Comparison of ENCODE assay signal across 22 cellular contexts in genomic region chr5:168066536-168067208, GRCh38.
A peak's percentile ranks its signal among the peaks of the same experiment; 100 is the strongest.
DNase-seq lines count a peak whose midpoint lies in the region; ATAC-seq and TF ChIP-seq lines count a peak whose summit lies in the region.
"Had no signal": no experiment of that assay in that cellular context is flagged by ENCODE, and none has a peak within 500 bp of the region (broad histone marks: within the 10 kb centered on the region; RNA-seq: fewer than 3 reads in every experiment).

No MANE protein-coding gene starts in this region.

- H3K14ac ChIP-seq in H9 (ENCODE audit: insufficient read depth, low read length): no peak overlapping the region

- no peak overlapping the region for H3K4me3 Mint-ChIP-seq in H9
- no peak overlapping the region for H3K4me3 Mint-ChIP-seq in activated naive CD4-positive, alpha-beta T cell treated with anti-CD3 and anti-CD28 coated beads for 36 hours
- H3K4me3 Mint-ChIP-seq: CD8-positive, alpha-beta T cell had no signal

- H3K9me2 ChIP-seq in neural cell (ENCODE audit: insufficient read depth, low read length): no peaks in the 10 kb centered on the region

- peaks cover 4 to 11% of the 10 kb centered on the region in 2 experiments; a peak in 3 of 4 replicates for H3K4me1 Mint-ChIP-seq in H9
- H3K4me1 Mint-ChIP-seq in activated naive CD4-positive, alpha-beta T cell treated with anti-CD3 and anti-CD28 coated beads for 36 hours (ENCODE audit: low read depth): no peaks in the 10 kb centered on the region

- H3K9me3 ChIP-seq in H9 (ENCODE audit: control insufficient read depth, low read depth, low read length) (no peaks in the 10 kb centered on the region), body of pancreas (no peaks in the 10 kb centered on the region), neural cell (ENCODE audit: low read length) (no peaks in the 10 kb centered on the region)
- H3K9me3 ChIP-seq: BLaER1 treated with 17β-estradiol and CSF1 and Interleukin-3, amounts not matched to agents 10 nM and 100 nM; Peyer's patch; SJCRH30 had no signal

- peak overlapping the region; percentile 57 for H2BK12ac ChIP-seq in H9 (ENCODE audit: insufficient read length, low read depth, low read length)

- H3K27ac Mint-ChIP-seq in H9: no peak overlapping the region
- no peak overlapping the region for H3K27ac Mint-ChIP-seq in activated naive CD4-positive, alpha-beta T cell treated with anti-CD3 and anti-CD28 coated beads for 36 hours
- H3K27ac Mint-ChIP-seq: CD8-positive, alpha-beta T cell had no signal

- no peak overlapping the region for H2AFZ ChIP-seq in H9 (ENCODE audit: low read length)
- H2AFZ ChIP-seq in neural cell (ENCODE audit: low read depth, low read length): no peak overlapping the region

- H3T11ph ChIP-seq in H9 (ENCODE audit: low read length): no peak overlapping the region

- no peaks in the 10 kb centered on the region for H3K36me3 Mint-ChIP-seq in H9 (ENCODE audit: insufficient read depth in 1 of 3, low read depth in 3 of 3)
- H3K36me3 Mint-ChIP-seq in activated naive CD4-positive, alpha-beta T cell treated with anti-CD3 and anti-CD28 coated beads for 36 hours (ENCODE audit: low read depth): no peaks in the 10 kb centered on the region
- H3K36me3 Mint-ChIP-seq: CD8-positive, alpha-beta T cell had no signal

- TF ChIP-seq EP300 in neural cell (conservative IDR thresholded peaks at IDR 0.05; ENCODE audit: poor library complexity, severe bottlenecking): peak; percentile 97

- no peak overlapping the region for H3K23ac ChIP-seq in H9 (ENCODE audit: insufficient read length, low read depth, low read length)

- no peak overlapping the region for H4K8ac ChIP-seq in H9 (replicated peaks; ENCODE audit: insufficient read length, low read depth, low read length)

- H2BK20ac ChIP-seq in H9 (ENCODE audit: low read depth, low read length, poor library complexity, severe bottlenecking): no peak overlapping the region

- H3K4me3 ChIP-seq in body of pancreas (no peak overlapping the region), neural cell (ENCODE audit: low read length) (no peak overlapping the region)
- H3K4me3 ChIP-seq: BLaER1 treated with 17β-estradiol and CSF1 and Interleukin-3, amounts not matched to agents 10 nM and 100 nM; Peyer's patch; SJCRH30 had no signal

- H4K5ac ChIP-seq in H9 (ENCODE audit: insufficient read length, low read depth, low read length): no peak overlapping the region

- H3K4ac ChIP-seq in H9 (ENCODE audit: low read depth, low read length): no peak overlapping the region

- H3K4me1 ChIP-seq in H9 (ENCODE audit: insufficient read depth, low read length) (no peaks in the 10 kb centered on the region), body of pancreas (no peaks in the 10 kb centered on the region)
- H3K4me1 ChIP-seq: BLaER1 treated with 17β-estradiol and CSF1 and Interleukin-3, amounts not matched to agents 10 nM and 100 nM; Peyer's patch; SJCRH30 had no signal

- H2BK15ac ChIP-seq in H9 (ENCODE audit: low read depth, low read length): no peak overlapping the region

- H3K56ac ChIP-seq in H9 (ENCODE audit: insufficient read length, low read depth, low read length): no peak overlapping the region

- H4K91ac ChIP-seq in H9 (ENCODE audit: insufficient read length, low read depth, low read length): no peak overlapping the region

- no peaks in the 10 kb centered on the region for H3F3A ChIP-seq in neural cell (ENCODE audit: insufficient read depth, low read length, poor library complexity, severe bottlenecking)

- peak; percentile 35 for ATAC-seq in body of pancreas
- no peak for ATAC-seq in HG02981 (IDR thresholded peaks at IDR 0.05; ENCODE audit: unreplicated experiment)
- ATAC-seq: CD8-positive, alpha-beta T cell had no signal

- no CpG with 5 or more reads among the region's 5 CpGs for WGBS in H9 (ENCODE audit: extremely low coverage, insufficient read length, low lambda C conversion rate)
- WGBS in body of pancreas, 2 donors: 41 to 49% methylated on average over 5 of the region's 5 CpGs

- intact Hi-C loops in body of pancreas (cut with DNase I): no loop called here
- intact Hi-C loops in activated naive CD4-positive, alpha-beta T cell treated with anti-CD3 and anti-CD28 coated beads for 36 hours (cut with micrococcal nuclease): no loop called here

- no peak for TF ChIP-seq CTCF in H9 (conservative IDR thresholded peaks at IDR 0.05)
- no peak for TF ChIP-seq CTCF in body of pancreas (IDR thresholded peaks at IDR 0.05)
- no peak for TF ChIP-seq CTCF in neural cell (IDR thresholded peaks at IDR 0.05; ENCODE audit: poor library complexity, severe bottlenecking)

- CTCF ChIA-PET in activated naive CD4-positive, alpha-beta T cell treated with anti-CD3 and anti-CD28 coated beads for 36 hours (lab: Charles Lee): no interaction called here

- no peak overlapping the region for H2AK5ac ChIP-seq in H9 (ENCODE audit: insufficient read length, low read length)

- no peak overlapping the region for H3K18ac ChIP-seq in H9 (ENCODE audit: insufficient read length, low read depth, low read length)

- H3K23me2 ChIP-seq in H9 (ENCODE audit: insufficient read length, low read depth, low read length, poor library complexity, severe bottlenecking): no peaks in the 10 kb centered on the region

- no peak overlapping the region for H2BK120ac ChIP-seq in H9 (ENCODE audit: low read depth, low read length, poor library complexity, severe bottlenecking)

- H3K27ac ChIP-seq in H9 (ENCODE audit: insufficient read length, low read depth, low read length) (no peak overlapping the region), body of pancreas (no peak overlapping the region), neural cell (ENCODE audit: low read length) (peak overlapping the region; percentile 27)
- H3K27ac ChIP-seq: BLaER1 treated with 17β-estradiol and CSF1 and Interleukin-3, amounts not matched to agents 10 nM and 100 nM; KMS-11; Peyer's patch; SJCRH30 had no signal

- H3K27me3 ChIP-seq in H9 (ENCODE audit: insufficient read depth, low read length): no peaks in the 10 kb centered on the region
- no peaks in the 10 kb centered on the region for H3K27me3 ChIP-seq in body of pancreas
- no peaks in the 10 kb centered on the region for H3K27me3 ChIP-seq in neural cell (ENCODE audit: insufficient read depth, low read depth, low read length)
- H3K27me3 ChIP-seq: BLaER1 treated with 17β-estradiol and CSF1 and Interleukin-3, amounts not matched to agents 10 nM and 100 nM; Peyer's patch; SJCRH30 had no signal

- DNase-seq in AG08395 (ENCODE audit: low spot score) (peak; percentile 32), H9 (no peak), body of pancreas (no peak), 8988T (no peak)
- DNase-seq in activated naive CD4-positive, alpha-beta T cell treated with anti-CD3 and anti-CD28 coated beads for 36 hours: no peak
- DNase-seq: CD8-positive, alpha-beta T cell; DMS153; GDM1; IMR-90; NCI-H1105; NCI-H146; NCI-H2029; NCI-H2171; NCI-H345; NCI-H524; NCI-H774; Peyer's patch; SJCRH30 had no signal

- H3K4me2 ChIP-seq in H9 (ENCODE audit: insufficient read depth, insufficient read length, low read length): no peak overlapping the region
- no peak overlapping the region for H3K4me2 ChIP-seq in neural cell (ENCODE audit: low read length)
- H3K4me2 ChIP-seq: BLaER1 treated with 17β-estradiol and CSF1 and Interleukin-3, amounts not matched to agents 10 nM and 100 nM; KMS-11 had no signal

- TF ChIP-seq POLR2A in body of pancreas (IDR thresholded peaks at IDR 0.05): no peak

- H3K9ac ChIP-seq in H9 (ENCODE audit: extremely low read depth, insufficient read length, low read length) (no peak overlapping the region), neural cell (ENCODE audit: low read length) (no peak overlapping the region)
- H3K9ac ChIP-seq: BLaER1 treated with 17β-estradiol and CSF1 and Interleukin-3, amounts not matched to agents 10 nM and 100 nM; KMS-11 had no signal

- H3K27me3 Mint-ChIP-seq in H9 (ENCODE audit: low read depth): peaks cover 7% of the 10 kb centered on the region
- H3K27me3 Mint-ChIP-seq in activated naive CD4-positive, alpha-beta T cell treated with anti-CD3 and anti-CD28 coated beads for 36 hours (ENCODE audit: low read depth): peaks cover 9% of the 10 kb centered on the region

- no peaks in the 10 kb centered on the region for H3K9me3 Mint-ChIP-seq in H9
- H3K9me3 Mint-ChIP-seq in activated naive CD4-positive, alpha-beta T cell treated with anti-CD3 and anti-CD28 coated beads for 36 hours: no peaks in the 10 kb centered on the region
- H3K9me3 Mint-ChIP-seq: CD8-positive, alpha-beta T cell had no signal

- TF ChIP-seq RAD21 in neural cell (conservative IDR thresholded peaks at IDR 0.05): no peak

- H2BK5ac ChIP-seq in H9 (ENCODE audit: insufficient read length, low read length): no peak overlapping the region

- H3K79me2 ChIP-seq in H9 (ENCODE audit: insufficient read depth, low read length) (no peaks in the 10 kb centered on the region), neural cell (replicated peaks; ENCODE audit: insufficient read depth, low read length) (no peaks in the 10 kb centered on the region)

- no peaks in the 10 kb centered on the region for H3K79me1 ChIP-seq in H9 (ENCODE audit: insufficient read depth, low read depth, low read length, poor library complexity, severe bottlenecking)

- H4K20me1 ChIP-seq in H9 (ENCODE audit: control insufficient read depth, insufficient read depth, insufficient read length) (no peaks in the 10 kb centered on the region), neural cell (ENCODE audit: insufficient read depth) (no peaks in the 10 kb centered on the region)
- H4K20me1 ChIP-seq: BLaER1 treated with 17β-estradiol and CSF1 and Interleukin-3, amounts not matched to agents 10 nM and 100 nM had no signal

- H3K36me3 ChIP-seq in body of pancreas (replicated peaks in 1 of 2; ENCODE audit: insufficient read depth in 1 of 2, low read depth in 2 of 2) (no peaks in the 10 kb centered on the region), neural cell (ENCODE audit: insufficient read depth, low read length) (no peaks in the 10 kb centered on the region)
- H3K36me3 ChIP-seq: Peyer's patch, SJCRH30 had no signal

TF ChIP-seq in neural cell, 6 proteins besides CTCF, POLR2A, EP300 and RAD21:
- TF ChIP-seq TAF1 (IDR thresholded peaks at IDR 0.05; ENCODE audit: low read depth) (no peak), POLR2AphosphoS5 (IDR thresholded peaks at IDR 0.05) (peak; percentile 81)
